Comparison of ENCODE assay signal across 9 cellular contexts in genomic region chr9:123081824-123082223, GRCh38. TPM values are rescaled to one million over a fixed set of nuclear protein-coding genes. Genes with fewer than 3 reads are reported as not detected.
A peak's percentile ranks its signal among the peaks of the same experiment; 100 is the strongest.
DNase-seq lines count a peak whose midpoint lies in the region; ATAC-seq and TF ChIP-seq lines count a peak whose summit lies in the region.
"Had no signal": no experiment of that assay in that cellular context is flagged by ENCODE, and none has a peak within 500 bp of the region (broad histone marks: within the 10 kb centered on the region; RNA-seq: fewer than 3 reads in every experiment).

No MANE protein-coding gene starts in this region.

- intact Hi-C loops in activated B cell treated with CpG ODN at 0.5 μM for 24 hours (cut with micrococcal nuclease) (loop anchor here (1.0 kb wide), 3 partner anchors 143 to 303 kb away; no protein-coding TSS in a partner anchor), testis (cut with DNase I; ENCODE audit: low total_unique reads) (loop anchor here (10.0 kb wide), 1 partner anchor 263 kb away; no protein-coding TSS in a partner anchor)

- POLR2A ChIA-PET in activated B cell treated with CpG ODN at 0.5 μM for 24 hours (lab: Charles Lee) = interaction anchor here (0.8 to 1.6 kb wide), 3 partner anchors 14 to 268 kb away, joined by 3 to 7 read pairs (median 6); no protein-coding TSS in a partner anchor

- H3K4me3 Mint-ChIP-seq in activated B cell treated with CpG ODN at 0.5 μM for 24 hours = no peak overlapping the region

- H3K36me3 Mint-ChIP-seq in activated B cell treated with CpG ODN at 0.5 μM for 24 hours (ENCODE audit: low read depth) = peaks cover 81% of the 10 kb centered on the region

- no peak overlapping the region for H3K27ac Mint-ChIP-seq in activated B cell treated with CpG ODN at 0.5 μM for 24 hours

- no peaks in the 10 kb centered on the region for H3K27me3 Mint-ChIP-seq in activated B cell treated with CpG ODN at 0.5 μM for 24 hours

- H3K27me3 ChIP-seq in hepatocyte (no peaks in the 10 kb centered on the region), testis (no peaks in the 10 kb centered on the region)
- H3K27me3 ChIP-seq: BLaER1 treated with 17β-estradiol and CSF1 and Interleukin-3, amounts not matched to agents 10 nM and 100 nM had no signal

- TF ChIP-seq POLR2A in testis (IDR thresholded peaks at IDR 0.05) = no peak

- DNase-seq in NCI-H1105 treated with DMSO at 0.1 percent for 48 hours (lab: John Stamatoyannopoulos, UW) (peak; percentile 20), NCI-H1105 (lab: John Stamatoyannopoulos, UW) (no peak), LHCN-M2 (ENCODE audit: low read depth) (peak; percentile 40), activated B cell treated with CpG ODN at 0.5 μM for 24 hours (no peak), hepatocyte (ENCODE audit: low spot score) (no peak), testis (no peak), AG08396 (ENCODE audit: low spot score) (no peak)

- peaks cover 4% of the 10 kb centered on the region for H3K4me1 ChIP-seq in hepatocyte (ENCODE audit: insufficient read depth)
- H3K4me1 ChIP-seq in testis = no peaks in the 10 kb centered on the region

- CTCF ChIA-PET in activated B cell treated with CpG ODN at 0.5 μM for 24 hours (lab: Charles Lee) = interaction anchor here (1.0 to 5.8 kb wide), 11 partner anchors 11 to 272 kb away, joined by 3 to 118 read pairs (median 5); no protein-coding TSS in a partner anchor

- H3K36me3 ChIP-seq in hepatocyte (replicated peaks; ENCODE audit: insufficient read depth, low read depth) (no peaks in the 10 kb centered on the region), testis (ENCODE audit: low read depth, missing control alignments) (no peaks in the 10 kb centered on the region)

- H4K20me1 ChIP-seq in hepatocyte (ENCODE audit: insufficient read depth, poor library complexity, severe bottlenecking) = no peaks in the 10 kb centered on the region
- H4K20me1 ChIP-seq: BLaER1 treated with 17β-estradiol and CSF1 and Interleukin-3, amounts not matched to agents 10 nM and 100 nM had no signal

- H3K4me1 Mint-ChIP-seq in activated B cell treated with CpG ODN at 0.5 μM for 24 hours = peaks cover 19% of the 10 kb centered on the region

- H2AFZ ChIP-seq in hepatocyte = no peak overlapping the region

- 38% methylated on average over 2 of the region's 2 CpGs for WGBS in hepatocyte (ENCODE audit: low lambda C conversion rate, missing lambda C conversion rate)
- WGBS in testis, 2 donors = 30 to 40% methylated on average over 2 of the region's 2 CpGs

- H3K4me3 ChIP-seq in hepatocyte = no peak overlapping the region
- H3K4me3 ChIP-seq in testis = no peak overlapping the region
- H3K4me3 ChIP-seq: BLaER1 treated with 17β-estradiol and CSF1 and Interleukin-3, amounts not matched to agents 10 nM and 100 nM had no signal

- H3K9me3 ChIP-seq in hepatocyte (ENCODE audit: low read depth) (no peaks in the 10 kb centered on the region), testis (no peaks in the 10 kb centered on the region)
- H3K9me3 ChIP-seq: BLaER1 treated with 17β-estradiol and CSF1 and Interleukin-3, amounts not matched to agents 10 nM and 100 nM had no signal

- H3K27ac ChIP-seq in hepatocyte = no peak overlapping the region
- H3K27ac ChIP-seq in testis = no peak overlapping the region
- H3K27ac ChIP-seq: BLaER1 treated with 17β-estradiol and CSF1 and Interleukin-3, amounts not matched to agents 10 nM and 100 nM had no signal

- H3K4me2 ChIP-seq in hepatocyte = no peak overlapping the region
- H3K4me2 ChIP-seq: BLaER1 treated with 17β-estradiol and CSF1 and Interleukin-3, amounts not matched to agents 10 nM and 100 nM had no signal

- TF ChIP-seq CTCF in activated B cell treated with CpG ODN at 0.5 μM for 24 hours (IDR thresholded peaks at IDR 0.05) = peak; percentile 44
- TF ChIP-seq CTCF in hepatocyte (IDR thresholded peaks at IDR 0.05; ENCODE audit: poor library complexity) = peak; percentile 82
- TF ChIP-seq CTCF in testis (IDR thresholded peaks at IDR 0.05) = peak; percentile 31 to 70 (median 48)

- H3K9me2 ChIP-seq in hepatocyte (replicated peaks; ENCODE audit: insufficient read depth) = no peaks in the 10 kb centered on the region

- no peaks in the 10 kb centered on the region for H3K9me3 Mint-ChIP-seq in activated B cell treated with CpG ODN at 0.5 μM for 24 hours

- ATAC-seq in activated B cell treated with CpG ODN at 0.5 μM for 24 hours (ENCODE audit: low read depth) (peak; percentile 66), GM21367 (IDR thresholded peaks at IDR 0.05; ENCODE audit: unreplicated experiment) (no peak)

- H3K79me2 ChIP-seq in hepatocyte = no peaks in the 10 kb centered on the region

RNA-seq across cellular contexts. Expression of gene GPR21, which starts 48.4 kb away (rescaled TPM):
- 0.11 TPM in 1 of 2 replicates, not detected in the other for total RNA-seq in LHCN-M2 (2014; rRNA removed)
- 0.09 TPM for polyA plus RNA-seq in LHCN-M2 (2012)
- total RNA-seq in activated B cell treated with CpG ODN at 0.5 μM for 24 hours = 0.95 and 1.6 TPM in 2 replicates
- total RNA-seq in hepatocyte = 0.50 and 2.2 TPM in 2 replicates
- polyA plus RNA-seq in hepatocyte = 0.75 TPM in 1 of 2 replicates, not detected in the other
- total RNA-seq in testis = 1 to 10 TPM; 3.5 to 6.7 TPM
- polyA plus RNA-seq in testis (ENCODE audit: insufficient read depth, low read depth, low replicate concordance) = not detected

Comparison
In these comparisons a context has a peak if more than half of its experiments do, and no peak if none do; other contexts are left out.
1. DNase-seq: peak in NCI-H1105 treated with DMSO at 0.1 percent for 48 hours (single experiment) and LHCN-M2 (single experiment); none in NCI-H1105 (single experiment), activated B cell treated with CpG ODN at 0.5 μM for 24 hours (single experiment), hepatocyte (single experiment), testis (single experiment) and AG08396 (single experiment).
2. Peak in every context shown above with its lines, with median percentiles within 50 percentile points of each other: CTCF ChIP-seq.